ENCODE assay signal across 32 cellular contexts in genomic region chr20:4667836-4668235, GRCh38. TPM values are rescaled to one million over a fixed set of nuclear protein-coding genes. Genes with fewer than 3 reads are reported as not detected.
DNase-seq lines count a peak whose midpoint lies in the region; ATAC-seq, FAIRE-seq and TF ChIP-seq lines count a peak whose summit lies in the region.
"Had no signal": no experiment of that assay in that cellular context is flagged by ENCODE, and none has a peak within 500 bp of the region (broad histone marks: within the 10 kb centered on the region; RNA-seq: fewer than 3 reads in every experiment).

No MANE protein-coding gene starts in this region.

- H3K9ac ChIP-seq in Loucy (ENCODE audit: low read depth, low read length, poor library complexity, severe bottlenecking) (no peak overlapping the region), K562 (ENCODE audit: insufficient read depth in 1 of 2, low read depth in 2 of 2, low read length in 2 of 2) (no peak overlapping the region), neural progenitor cell (no peak overlapping the region)

- ATAC-seq in K562 (no peak), HG02678 (IDR thresholded peaks at IDR 0.05; ENCODE audit: unreplicated experiment) (no peak)
- ATAC-seq in natural killer cell treated with Interleukin-12 subunit alpha and Interleukin-12 subunit beta and Interleukin-15 and Interleukin-18, amount 100 ng/mL, for 72 hours = no peak
- ATAC-seq: HCT116, psoas muscle had no signal

- TF ChIP-seq CTCF in Loucy (conservative IDR thresholded peaks at IDR 0.05; ENCODE audit: low read length) (no peak), K562 (IDR thresholded peaks at IDR 0.05 in 2 of 3, conservative IDR thresholded peaks at IDR 0.05 in 1 of 3; ENCODE audit: insufficient read depth in 2 of 3, low read depth in 1 of 3, low read length in 3 of 3) (no peak), GM10266 (IDR thresholded peaks at IDR 0.05; ENCODE audit: control insufficient read depth, insufficient read depth, low read depth, missing control alignments) (no peak), neural progenitor cell (IDR thresholded peaks at IDR 0.05) (no peak)

- H3K9me1 ChIP-seq in K562 (ENCODE audit: control insufficient read depth, insufficient read depth, low read length) = no peaks in the 10 kb centered on the region

- intact Hi-C loops in activated CD4-positive, alpha-beta T cell treated with anti-CD3 and anti-CD28 coated beads, Interleukin-2, amount 10 ng/mL, durations not matched to agents 24 days and 14 days (cut with micrococcal nuclease) = no loop called here
- intact Hi-C loops in K562 (cut with micrococcal nuclease) = no loop called here

- H3K4me3 Mint-ChIP-seq in activated CD4-positive, alpha-beta T cell treated with anti-CD3 and anti-CD28 coated beads, Interleukin-2, amount 10 ng/mL, durations not matched to agents 7 days and 5 days = no peak overlapping the region
- no peak overlapping the region for H3K4me3 Mint-ChIP-seq in activated CD4-positive, alpha-beta T cell treated with anti-CD3 and anti-CD28 coated beads, Interleukin-2, amount 10 ng/mL, durations not matched to agents 24 days and 14 days
- H3K4me3 Mint-ChIP-seq in natural killer cell treated with Interleukin-12 subunit alpha and Interleukin-12 subunit beta and Interleukin-15 and Interleukin-18, amount 100 ng/mL, for 72 hours = peak overlapping the region; percentile 65
- no peak overlapping the region for H3K4me3 Mint-ChIP-seq in neural progenitor cell
- H3K4me3 Mint-ChIP-seq: mesothelial cell of epicardium, naive B cell had no signal

- no peak for FAIRE-seq in K562 (lab: Jason Lieb, UNC)
- FAIRE-seq: G401.6 had no signal

- H3K4me2 ChIP-seq in Loucy (ENCODE audit: low read depth, low read length, poor library complexity, severe bottlenecking) (no peak overlapping the region), K562 (ENCODE audit: insufficient read depth, low read length) (no peak overlapping the region), neural progenitor cell (no peak overlapping the region)

- H2AFZ ChIP-seq in Loucy (ENCODE audit: low read length) = 0 out of 2 replicates have a peak overlapping the region, but pooled peaks have one; percentile 71
- H2AFZ ChIP-seq in K562 (ENCODE audit: low read depth, low read length) = peak overlapping the region; percentile 72; the same call in 1 of the 2 replicates
- H2AFZ ChIP-seq in neural progenitor cell (replicated peaks) = no peak overlapping the region

- peaks cover 1% of the 10 kb centered on the region for H3K27me3 Mint-ChIP-seq in activated CD4-positive, alpha-beta T cell treated with anti-CD3 and anti-CD28 coated beads, Interleukin-2, amount 10 ng/mL, durations not matched to agents 7 days and 5 days
- H3K27me3 Mint-ChIP-seq in activated CD4-positive, alpha-beta T cell treated with anti-CD3 and anti-CD28 coated beads, Interleukin-2, amount 10 ng/mL, durations not matched to agents 24 days and 14 days = no peaks in the 10 kb centered on the region
- H3K27me3 Mint-ChIP-seq in natural killer cell treated with Interleukin-12 subunit alpha and Interleukin-12 subunit beta and Interleukin-15 and Interleukin-18, amount 100 ng/mL, for 72 hours = no peaks in the 10 kb centered on the region
- H3K27me3 Mint-ChIP-seq in neural progenitor cell (ENCODE audit: insufficient read depth, low read depth) = peaks cover 16% of the 10 kb centered on the region

- no peaks in the 10 kb centered on the region for H3F3A ChIP-seq in Loucy (ENCODE audit: low read depth)
- no peaks in the 10 kb centered on the region for H3F3A ChIP-seq in neural progenitor cell (ENCODE audit: low read depth)

- H3K79me2 ChIP-seq in Loucy (ENCODE audit: insufficient read depth, low read length) (no peaks in the 10 kb centered on the region), K562 (ENCODE audit: control insufficient read depth, insufficient read depth, low read length) (no peaks in the 10 kb centered on the region), neural progenitor cell (ENCODE audit: low read depth) (no peaks in the 10 kb centered on the region)

- H3K9me3 Mint-ChIP-seq in activated CD4-positive, alpha-beta T cell treated with anti-CD3 and anti-CD28 coated beads, Interleukin-2, amount 10 ng/mL, durations not matched to agents 7 days and 5 days = peaks cover 7% of the 10 kb centered on the region
- no peaks in the 10 kb centered on the region for H3K9me3 Mint-ChIP-seq in activated CD4-positive, alpha-beta T cell treated with anti-CD3 and anti-CD28 coated beads, Interleukin-2, amount 10 ng/mL, durations not matched to agents 24 days and 14 days
- H3K9me3 Mint-ChIP-seq in natural killer cell treated with Interleukin-12 subunit alpha and Interleukin-12 subunit beta and Interleukin-15 and Interleukin-18, amount 100 ng/mL, for 72 hours = no peaks in the 10 kb centered on the region
- H3K9me3 Mint-ChIP-seq in neural progenitor cell = peaks cover 3% of the 10 kb centered on the region

- WGBS in K562 (ENCODE audit: insufficient coverage, low coverage, missing lambda C conversion rate) = no CpG with 5 or more reads among the region's 4 CpGs

- no peaks in the 10 kb centered on the region for H3K9me2 ChIP-seq in Loucy (replicated peaks; ENCODE audit: low read depth, low read length)

- DNase-seq in activated CD4-positive, alpha-beta T cell treated with anti-CD3 and anti-CD28 coated beads, Interleukin-2, amount 10 ng/mL, durations not matched to agents 7 days and 5 days = no peak
- DNase-seq in activated CD4-positive, alpha-beta T cell treated with anti-CD3 and anti-CD28 coated beads, Interleukin-2, amount 10 ng/mL, durations not matched to agents 24 days and 14 days = no peak
- DNase-seq in K562 (ENCODE audit: extremely low read depth in 1 of 4, low spot score in 3 of 4) (no peak), GM10266 (ENCODE audit: extremely low spot score) (no peak), neural progenitor cell (ENCODE audit: low spot score) (no peak)
- DNase-seq in natural killer cell treated with Interleukin-12 subunit alpha and Interleukin-12 subunit beta and Interleukin-15 and Interleukin-18, amount 100 ng/mL, for 72 hours (ENCODE audit: low spot score) = no peak
- DNase-seq: 8988T; activated CD4-positive, alpha-beta T cell treated with anti-CD3 and anti-CD28 coated beads, Interleukin-2, amount 50 U/mL, for 48 hours; activated effector memory CD4-positive, alpha-beta T cell treated with anti-CD3 and anti-CD28 coated beads, Interleukin-2, amount 50 U/mL, for 16 hours; activated T-cell treated with anti-CD3 and anti-CD28 coated beads for 4 hours; caudate nucleus; DMS79; islet precursor cell; naive B cell; NCI-H1436 treated with DMSO at 0.1 percent for 48 hours; NCI-H2107; NCI-H748 treated with DMSO at 0.1 percent for 48 hours; Peyer's patch; psoas muscle; SJCRH30; stimulated activated CD4-positive, alpha-beta T cell treated with anti-CD3 and anti-CD28 coated beads, Interleukin-4, amount 100 ng/mL, for 4 hours; trophoblast cell had no signal

- H3K9me3 ChIP-seq in Loucy (ENCODE audit: insufficient read depth, low read depth, low read length) (no peaks in the 10 kb centered on the region), K562 (replicated peaks; ENCODE audit: control insufficient read depth, insufficient read depth, low read depth, low read length) (no peaks in the 10 kb centered on the region), neural progenitor cell (ENCODE audit: low read depth) (no peaks in the 10 kb centered on the region)
- H3K9me3 ChIP-seq: ascending aorta, Peyer's patch, psoas muscle, SJCRH30 had no signal

- CTCF ChIA-PET in activated CD4-positive, alpha-beta T cell treated with anti-CD3 and anti-CD28 coated beads, Interleukin-2, amount 10 ng/mL, durations not matched to agents 7 days and 5 days (lab: Charles Lee) = interaction anchor here (1.4 kb wide), 1 partner anchor 16 kb away, joined by 4 read pairs; no protein-coding TSS in a partner anchor
- CTCF ChIA-PET in K562 (lab: Yijun Ruan, JAX; ENCODE audit: low intra/inter-chr PET ratio) = no interaction called here

- peak overlapping the region; percentile 78 for H3K27ac Mint-ChIP-seq in activated CD4-positive, alpha-beta T cell treated with anti-CD3 and anti-CD28 coated beads, Interleukin-2, amount 10 ng/mL, durations not matched to agents 7 days and 5 days
- no peak overlapping the region for H3K27ac Mint-ChIP-seq in activated CD4-positive, alpha-beta T cell treated with anti-CD3 and anti-CD28 coated beads, Interleukin-2, amount 10 ng/mL, durations not matched to agents 24 days and 14 days
- peak overlapping the region; percentile 77 to 90 for H3K27ac Mint-ChIP-seq in natural killer cell treated with Interleukin-12 subunit alpha and Interleukin-12 subunit beta and Interleukin-15 and Interleukin-18, amount 100 ng/mL, for 72 hours
- H3K27ac Mint-ChIP-seq in neural progenitor cell = no peak overlapping the region
- H3K27ac Mint-ChIP-seq: mesothelial cell of epicardium, naive B cell had no signal

- no TSS peak for BruUV-seq in K562 (replicated peaks; lab: Mats Ljungman, UMichigan)

- TF ChIP-seq EP300 in K562 (IDR thresholded peaks at IDR 0.05; ENCODE audit: low read length) = no peak

- H3K27ac ChIP-seq in K562 (ENCODE audit: extremely low read depth, low read depth, low read length) = no peak overlapping the region
- H3K27ac ChIP-seq in neural progenitor cell = no peak overlapping the region
- H3K27ac ChIP-seq: ascending aorta, C4-2B, Peyer's patch, psoas muscle, SJCRH30 had no signal

- peaks cover 36% of the 10 kb centered on the region for H3K4me1 Mint-ChIP-seq in activated CD4-positive, alpha-beta T cell treated with anti-CD3 and anti-CD28 coated beads, Interleukin-2, amount 10 ng/mL, durations not matched to agents 7 days and 5 days
- H3K4me1 Mint-ChIP-seq in activated CD4-positive, alpha-beta T cell treated with anti-CD3 and anti-CD28 coated beads, Interleukin-2, amount 10 ng/mL, durations not matched to agents 24 days and 14 days = peaks cover 28% of the 10 kb centered on the region
- H3K4me1 Mint-ChIP-seq in natural killer cell treated with Interleukin-12 subunit alpha and Interleukin-12 subunit beta and Interleukin-15 and Interleukin-18, amount 100 ng/mL, for 72 hours (ENCODE audit: low read depth in 2 of 2) = peaks cover 28 to 33% of the 10 kb centered on the region in 2 donors
- peaks cover 15% of the 10 kb centered on the region for H3K4me1 Mint-ChIP-seq in neural progenitor cell

- H3K36me3 Mint-ChIP-seq in activated CD4-positive, alpha-beta T cell treated with anti-CD3 and anti-CD28 coated beads, Interleukin-2, amount 10 ng/mL, durations not matched to agents 7 days and 5 days (ENCODE audit: low read depth) = peaks cover 8% of the 10 kb centered on the region
- no peaks in the 10 kb centered on the region for H3K36me3 Mint-ChIP-seq in activated CD4-positive, alpha-beta T cell treated with anti-CD3 and anti-CD28 coated beads, Interleukin-2, amount 10 ng/mL, durations not matched to agents 24 days and 14 days (ENCODE audit: low read depth)
- no peaks in the 10 kb centered on the region for H3K36me3 Mint-ChIP-seq in natural killer cell treated with Interleukin-12 subunit alpha and Interleukin-12 subunit beta and Interleukin-15 and Interleukin-18, amount 100 ng/mL, for 72 hours
- H3K36me3 Mint-ChIP-seq in neural progenitor cell = no peaks in the 10 kb centered on the region
- H3K36me3 Mint-ChIP-seq: mesothelial cell of epicardium, naive B cell had no signal

- no peak for TF ChIP-seq RAD21 in K562 (CRISPR knock-in tag; conservative IDR thresholded peaks at IDR 0.05 in 1 of 2, IDR thresholded peaks at IDR 0.05 in 1 of 2)

- in situ Hi-C loops in K562 (cut with MboI) = no loop called here

- peaks cover 31% of the 10 kb centered on the region for H3K4me1 ChIP-seq in Loucy (ENCODE audit: insufficient read depth, low read length, poor library complexity, severe bottlenecking)
- H3K4me1 ChIP-seq in K562 (replicated peaks in 1 of 2; ENCODE audit: control insufficient read depth in 2 of 2, insufficient read depth in 2 of 2, low read length in 2 of 2) = peaks cover 0 to 15% of the 10 kb centered on the region in 2 experiments; a peak in 3 of 5 replicates
- peaks cover 7% of the 10 kb centered on the region for H3K4me1 ChIP-seq in neural progenitor cell
- H3K4me1 ChIP-seq: ascending aorta, Peyer's patch, psoas muscle, SJCRH30 had no signal

- H4K20me1 ChIP-seq in Loucy (ENCODE audit: insufficient read depth, low read length, poor library complexity, severe bottlenecking) (no peaks in the 10 kb centered on the region), K562 (replicated peaks; ENCODE audit: control insufficient read depth, insufficient read depth, low read length) (no peaks in the 10 kb centered on the region), neural progenitor cell (ENCODE audit: low read depth) (no peaks in the 10 kb centered on the region)

- no peaks in the 10 kb centered on the region for H3K36me3 ChIP-seq in Loucy (ENCODE audit: insufficient read depth, low read length)
- no peaks in the 10 kb centered on the region for H3K36me3 ChIP-seq in K562 (ENCODE audit: control insufficient read depth, insufficient read depth, low read length)
- no peaks in the 10 kb centered on the region for H3K36me3 ChIP-seq in neural progenitor cell
- H3K36me3 ChIP-seq: ascending aorta, Peyer's patch, SJCRH30 had no signal

- TF ChIP-seq POLR2A in K562 (conservative IDR thresholded peaks at IDR 0.05) = no peak

- H3K4me3 ChIP-seq in Loucy (ENCODE audit: low read length, poor library complexity, severe bottlenecking) = no peak overlapping the region
- no peak overlapping the region for H3K4me3 ChIP-seq in K562
- H3K4me3 ChIP-seq in neural progenitor cell = no peak overlapping the region
- H3K4me3 ChIP-seq: ascending aorta, Peyer's patch, psoas muscle, SJCRH30 had no signal

- H3K27me3 ChIP-seq in Loucy (ENCODE audit: insufficient read depth, low read length, poor library complexity, severe bottlenecking) (no peaks in the 10 kb centered on the region), K562 (ENCODE audit: control insufficient read depth in 2 of 2, insufficient read depth in 2 of 2, low read length in 2 of 2) (no peaks in the 10 kb centered on the region), neural progenitor cell (no peaks in the 10 kb centered on the region)
- H3K27me3 ChIP-seq: ascending aorta, Peyer's patch, SJCRH30 had no signal

- POLR2A ChIA-PET in activated CD4-positive, alpha-beta T cell treated with anti-CD3 and anti-CD28 coated beads, Interleukin-2, amount 10 ng/mL, durations not matched to agents 7 days and 5 days (lab: Charles Lee) = no interaction called here
- POLR2A ChIA-PET in K562 (lab: Yijun Ruan, JAX) = interaction anchor here (0.6 to 1.1 kb wide), 3 partner anchors 10 to 405 kb away, joined by 3 to 4 read pairs (median 4); no protein-coding TSS in a partner anchor

RNA-seq across cellular contexts. Expression of gene PRNP, which starts 18.4 kb away (rescaled TPM):
- total RNA-seq in activated CD4-positive, alpha-beta T cell treated with anti-CD3 and anti-CD28 coated beads, Interleukin-2, amount 10 ng/mL, durations not matched to agents 7 days and 5 days = 10 to 100 TPM; 46.0 to 51.8 TPM
- total RNA-seq in activated CD4-positive, alpha-beta T cell treated with anti-CD3 and anti-CD28 coated beads, Interleukin-2, amount 10 ng/mL, durations not matched to agents 24 days and 14 days = 38.9 and 44.3 TPM in 2 replicates
- total RNA-seq in K562 (2011; cell fraction: chromatin; rRNA removed; ENCODE audit: low replicate concordance) = 21.4 and 25.0 TPM in 2 replicates
- total RNA-seq in K562 (2011; cell fraction: nucleolus; rRNA removed) = 34.3 and 42.7 TPM in 2 replicates
- 32.1 and 39.8 TPM in 2 replicates for total RNA-seq in K562 (2011; cell fraction: nucleoplasm; rRNA removed)
- 19.1 and 19.3 TPM in 2 replicates for total RNA-seq in K562 (2014; rRNA removed)
- 23.2 and 25.3 TPM in 2 replicates for total RNA-seq in K562 (2014; rRNA removed; fragmentation: Illumina TruSeq; extraction: Trizol)
- 15.3 and 16.3 TPM in 2 replicates for total RNA-seq in K562 (2015; rRNA removed; fragmentation: Illumina TruSeq; extraction: Trizol)
- 20.6 and 22.0 TPM in 2 replicates for total RNA-seq in K562 (2021)
- polyA plus RNA-seq in K562 (2011; rRNA removed) = 30.4 and 47.9 TPM in 2 replicates
- polyA plus RNA-seq in K562 (2011; cell fraction: cytosol; rRNA removed) = 32.2 and 37.3 TPM in 2 replicates
- 17.5 and 25.7 TPM in 2 replicates for polyA plus RNA-seq in K562 (2011; cell fraction: nucleus; rRNA removed)
- 17.7 and 35.2 TPM in 2 replicates for polyA plus RNA-seq in K562 (2012)
- 26.2 and 30.3 TPM in 2 replicates for polyA plus RNA-seq in K562 (2014; fragmentation: Illumina TruSeq; extraction: Trizol)
- 1 to 10 TPM; 7.5 to 8.1 TPM for polyA plus RNA-seq in K562 (2014; fragmentation: Nextera tagmentation; extraction: Ambion mirVana)
- polyA plus RNA-seq in K562 (2014; rRNA removed) = 24.0 and 25.5 TPM in 2 replicates
- polyA minus RNA-seq in K562 (2011; rRNA and poly(A)+ RNA removed) = 33.1 and 42.5 TPM in 2 replicates
- 17.5 and 28.5 TPM in 2 replicates for polyA minus RNA-seq in K562 (2011; cell fraction: cytosol; rRNA and poly(A)+ RNA removed)
- 5.8 and 15.0 TPM in 2 replicates for polyA minus RNA-seq in K562 (2011; cell fraction: nucleus; rRNA and poly(A)+ RNA removed)
- 10 to 100 TPM; 51.2 to 63.1 TPM for total RNA-seq in natural killer cell treated with Interleukin-12 subunit alpha and Interleukin-12 subunit beta and Interleukin-15 and Interleukin-18, amount 100 ng/mL, for 72 hours
- total RNA-seq in neural progenitor cell (ENCODE audit: low replicate concordance) = 4.2 and 5.4 TPM in 2 replicates

RNA-seq across cellular contexts. Expression of gene PRND, which starts 53.9 kb away (rescaled TPM):
- total RNA-seq in activated CD4-positive, alpha-beta T cell treated with anti-CD3 and anti-CD28 coated beads, Interleukin-2, amount 10 ng/mL, durations not matched to agents 7 days and 5 days = not detected
- not detected in 2 replicates for total RNA-seq in activated CD4-positive, alpha-beta T cell treated with anti-CD3 and anti-CD28 coated beads, Interleukin-2, amount 10 ng/mL, durations not matched to agents 24 days and 14 days
- not detected in 2 replicates for total RNA-seq in K562 (2011; cell fraction: chromatin; rRNA removed; ENCODE audit: low replicate concordance)
- total RNA-seq in K562 (2011; cell fraction: nucleolus; rRNA removed) = not detected in 2 replicates
- total RNA-seq in K562 (2011; cell fraction: nucleoplasm; rRNA removed) = not detected in 2 replicates
- not detected in 2 replicates for total RNA-seq in K562 (2014; rRNA removed)
- total RNA-seq in K562 (2014; rRNA removed; fragmentation: Illumina TruSeq; extraction: Trizol) = not detected in 2 replicates
- not detected in 2 replicates for total RNA-seq in K562 (2015; rRNA removed; fragmentation: Illumina TruSeq; extraction: Trizol)
- total RNA-seq in K562 (2021) = not detected in 2 replicates
- not detected in 2 replicates for polyA plus RNA-seq in K562 (2011; rRNA removed)
- polyA plus RNA-seq in K562 (2011; cell fraction: cytosol; rRNA removed) = not detected in 2 replicates
- not detected in 2 replicates for polyA plus RNA-seq in K562 (2011; cell fraction: nucleus; rRNA removed)
- polyA plus RNA-seq in K562 (2012) = not detected in 2 replicates
- not detected in 2 replicates for polyA plus RNA-seq in K562 (2014; fragmentation: Illumina TruSeq; extraction: Trizol)
- not detected for polyA plus RNA-seq in K562 (2014; fragmentation: Nextera tagmentation; extraction: Ambion mirVana)
- polyA plus RNA-seq in K562 (2014; rRNA removed) = not detected in 2 replicates
- polyA minus RNA-seq in K562 (2011; rRNA and poly(A)+ RNA removed) = not detected in 2 replicates
- polyA minus RNA-seq in K562 (2011; cell fraction: cytosol; rRNA and poly(A)+ RNA removed) = not detected in 2 replicates
- not detected in 2 replicates for polyA minus RNA-seq in K562 (2011; cell fraction: nucleus; rRNA and poly(A)+ RNA removed)
- not detected for total RNA-seq in natural killer cell treated with Interleukin-12 subunit alpha and Interleukin-12 subunit beta and Interleukin-15 and Interleukin-18, amount 100 ng/mL, for 72 hours
- not detected in 2 replicates for total RNA-seq in neural progenitor cell (ENCODE audit: low replicate concordance)
- total RNA-seq: ascending aorta, fibroblast of villous mesenchyme, mesothelial cell of epicardium, Peyer's patch, psoas muscle, SJCRH30 had no signal
- polyA plus RNA-seq: esophagus, liver, psoas muscle had no signal

Comparison
In these comparisons a context has a peak if more than half of its experiments do, and no peak if none do; other contexts are left out.
1. H3K27ac Mint-ChIP-seq: peak in activated CD4-positive, alpha-beta T cell treated with anti-CD3 and anti-CD28 coated beads, Interleukin-2, amount 10 ng/mL, durations not matched to agents 7 days and 5 days (single experiment) and natural killer cell treated with Interleukin-12 subunit alpha and Interleukin-12 subunit beta and Interleukin-15 and Interleukin-18, amount 100 ng/mL, for 72 hours (2 of 2); none in activated CD4-positive, alpha-beta T cell treated with anti-CD3 and anti-CD28 coated beads, Interleukin-2, amount 10 ng/mL, durations not matched to agents 24 days and 14 days (single experiment) and neural progenitor cell (single experiment).